ENCODE assay signal across 1 cellular context in the genomic region with DNA sequence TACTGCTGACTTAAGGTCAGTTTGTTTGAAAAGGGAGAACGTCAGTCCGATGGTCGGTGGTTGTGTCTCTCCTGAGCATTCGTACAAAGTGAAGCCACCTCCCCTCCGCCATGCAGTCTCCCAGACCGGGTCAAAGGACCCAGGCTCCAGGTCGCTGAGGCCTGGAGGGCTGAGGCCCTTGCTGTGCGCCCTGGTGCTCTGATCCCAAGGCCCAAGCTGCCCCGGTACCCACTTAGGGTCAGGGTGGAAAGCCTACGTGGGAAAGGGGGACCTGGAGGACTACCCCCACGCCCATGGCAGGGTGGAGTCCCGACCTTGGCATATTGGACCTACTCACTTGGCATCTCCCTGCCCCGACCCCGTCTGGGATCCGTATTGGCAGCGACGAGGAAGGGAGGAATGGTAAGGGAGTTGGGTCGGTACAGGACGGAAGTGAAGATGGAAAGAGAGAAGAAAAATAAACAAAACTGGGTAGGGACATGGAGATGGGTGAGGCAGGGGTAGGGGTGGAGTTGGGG.
TF ChIP-seq lines count a peak whose summit lies in the region.

No MANE protein-coding gene starts in this region.

TF ChIP-seq in GM12878, 131 proteins besides CTCF, POLR2A, EP300 and RAD21:
- TF ChIP-seq EZH2 (IDR thresholded peaks at IDR 0.05; ENCODE audit: borderline replicate concordance, control insufficient read depth, low read depth, low read length): 0 out of 2 replicates have a peak, but pooled peaks have one; percentile 17
- no peak for TF ChIP-seq CHD4 (IDR thresholded peaks at IDR 0.05)
